In genomic region chr15:74192751-74193150, GRCh38 we compare ENCODE assay signal across 24 cellular contexts. TPM values are rescaled to one million over a fixed set of nuclear protein-coding genes. Genes with fewer than 3 reads are reported as not detected.
DNase-seq lines count a peak whose midpoint lies in the region; ATAC-seq, FAIRE-seq and TF ChIP-seq lines count a peak whose summit lies in the region.
"Had no signal": no experiment of that assay in that cellular context is flagged by ENCODE, and none has a peak within 500 bp of the region (broad histone marks: within the 10 kb centered on the region; RNA-seq: fewer than 3 reads in every experiment).

No MANE protein-coding gene starts in this region.

- POLR2A ChIA-PET in PC-9 (lab: Charles Lee; ENCODE audit: unreplicated experiment) = no interaction called here

- TF ChIP-seq POLR2A in H54 (IDR thresholded peaks at IDR 0.05; ENCODE audit: low read depth, low read length) = no peak

- DNase-seq in NCI-H82 (lab: John Stamatoyannopoulos, UW) (peak; percentile 54), NCI-H82 treated with DMSO at 0.1 percent for 48 hours (lab: John Stamatoyannopoulos, UW; ENCODE audit: unreplicated experiment) (no peak), PC-9 (no peak), H54 (ENCODE audit: insufficient read length, low spot score) (no peak)
- no peak for DNase-seq in activated CD4-positive, alpha-beta T cell treated with anti-CD3 and anti-CD28 coated beads, Interleukin-2, amount 50 U/mL, for 1 hour
- DNase-seq: CD8-positive, alpha-beta T cell; DMS79 treated with DMSO at 0.1 percent for 48 hours; Karpas-422; NCI-H1092; NCI-H146; NCI-H2081; NCI-H2227 treated with DMSO at 0.1 percent for 48 hours; NCI-H526; T-helper 1 cell had no signal

- H3K4me3 Mint-ChIP-seq in nephron = no peak overlapping the region
- H3K4me3 Mint-ChIP-seq: CD8-positive, alpha-beta T cell had no signal

- no peaks in the 10 kb centered on the region; the same call in 1 of the 2 replicates for H4K20me1 ChIP-seq in PC-9 (ENCODE audit: insufficient read depth)
- H4K20me1 ChIP-seq: BLaER1 had no signal

- TF ChIP-seq CTCF in PC-9 (conservative IDR thresholded peaks at IDR 0.05) (no peak), nephron (IDR thresholded peaks at IDR 0.05; ENCODE audit: unreplicated experiment in 3 of 3) (no peak)

- H3K9me2 ChIP-seq in PC-9 (ENCODE audit: insufficient read depth) = no peaks in the 10 kb centered on the region

- BruUV-seq in PC-9 (replicated peaks; lab: Mats Ljungman, UMichigan) = no TSS peak

- intact Hi-C loops in PC-9 (cut with micrococcal nuclease; ENCODE audit: unreplicated experiment) = no loop called here

- H3K36me3 Mint-ChIP-seq in nephron (ENCODE audit: low read depth) = peaks cover 10% of the 10 kb centered on the region
- H3K36me3 Mint-ChIP-seq: CD8-positive, alpha-beta T cell had no signal

- FAIRE-seq in H54 (lab: Jason Lieb, UNC) = no peak
- FAIRE-seq: GM18507, H1 had no signal

- ATAC-seq in HG02885 (IDR thresholded peaks at IDR 0.05; ENCODE audit: poor library complexity, unreplicated experiment) = no peak
- no peak for ATAC-seq in HG02798 (IDR thresholded peaks at IDR 0.05; ENCODE audit: poor library complexity, unreplicated experiment)
- ATAC-seq: CD8-positive, alpha-beta T cell had no signal

- no peaks in the 10 kb centered on the region for H3K27me3 Mint-ChIP-seq in nephron (ENCODE audit: low read depth)

- peak overlapping the region in 2 of 3 experiments; percentile 2 to 31 for H3K27ac Mint-ChIP-seq in nephron
- H3K27ac Mint-ChIP-seq: CD8-positive, alpha-beta T cell had no signal

- H3K4me3 ChIP-seq in PC-9 = no peak overlapping the region
- H3K4me3 ChIP-seq: BLaER1, MG63 had no signal

- no peak overlapping the region for H2AFZ ChIP-seq in PC-9

- H3K27me3 ChIP-seq in PC-9 (ENCODE audit: insufficient read depth, low read depth) = no peaks in the 10 kb centered on the region
- H3K27me3 ChIP-seq: BLaER1, MG63 had no signal

- peaks cover 51% of the 10 kb centered on the region for H3F3A ChIP-seq in PC-9 (ENCODE audit: insufficient read depth, low read depth)

- H3K9me3 Mint-ChIP-seq in nephron = no peaks in the 10 kb centered on the region
- H3K9me3 Mint-ChIP-seq: CD8-positive, alpha-beta T cell had no signal

- H3K4me1 ChIP-seq in PC-9 (replicated peaks; ENCODE audit: insufficient read depth) = peaks cover 63% of the 10 kb centered on the region
- H3K4me1 ChIP-seq: BLaER1 had no signal

- H3K4me1 Mint-ChIP-seq in nephron = peaks cover 30% of the 10 kb centered on the region

- peak overlapping the region; percentile 28 for H3K4me2 ChIP-seq in PC-9
- H3K4me2 ChIP-seq: BLaER1 had no signal

- H3K36me3 ChIP-seq in PC-9 (ENCODE audit: low read depth) = peaks cover 50% of the 10 kb centered on the region
- H3K36me3 ChIP-seq: BLaER1, MG63 had no signal

- CTCF ChIA-PET in PC-9 (lab: Charles Lee) = no interaction called here

- H3K9me3 ChIP-seq in PC-9 (ENCODE audit: insufficient read depth, low read depth) = no peaks in the 10 kb centered on the region
- H3K9me3 ChIP-seq: BLaER1, MG63 had no signal

- peaks cover 24% of the 10 kb centered on the region for H3K79me2 ChIP-seq in PC-9 (ENCODE audit: low read depth)

- H3K27ac ChIP-seq in PC-9 = 0 out of 2 replicates have a peak overlapping the region, but pooled peaks have one; percentile 95
- H3K27ac ChIP-seq: BLaER1 had no signal

RNA-seq across cellular contexts. Expression of gene STRA6, which starts 9.8 kb away (rescaled TPM):
- 64.9 and 83.6 TPM in 2 replicates for total RNA-seq in PC-9 (2021)
- total RNA-seq: CD8-positive, alpha-beta T cell; HT1080; IMR-90 had no signal

RNA-seq across cellular contexts. Expression of gene ISLR, which starts 19.2 kb away (rescaled TPM):
- not detected in 2 replicates for total RNA-seq in PC-9 (2021)
- total RNA-seq: CD8-positive, alpha-beta T cell had no signal

RNA-seq across cellular contexts. Expression of gene CCDC33, which starts 43.4 kb away (rescaled TPM):
- 7.5 and 15.4 TPM in 2 replicates for total RNA-seq in PC-9 (2021)
- total RNA-seq: A172; CD8-positive, alpha-beta T cell; HT1080; IMR-90 had no signal
